18 cellular contexts compared by ENCODE assay signal in genomic region chr3:171883257-171883892, GRCh38. TPM values are rescaled to one million over a fixed set of nuclear protein-coding genes. Genes with fewer than 3 reads are reported as not detected.
"Had no signal": no experiment of that assay in that cellular context is flagged by ENCODE, and none has a peak within 500 bp of the region (broad histone marks: within the 10 kb centered on the region; RNA-seq: fewer than 3 reads in every experiment).

No MANE protein-coding gene starts in this region.

- FAIRE-seq: frontal cortex, islet of Langerhans had no signal

- DNase-seq: activated naive CD4-positive, alpha-beta T cell; activated naive CD8-positive, alpha-beta T cell treated with anti-CD3 and anti-CD28 coated beads, Interleukin-2, amount 10 ng/mL, durations not matched to agents 7 days and 5 days; activated T-cell treated with anti-CD3 and anti-CD28 coated beads for 4 hours; cortex of kidney; effector CD4-positive, alpha-beta T cell; heart right ventricle; left ventricle myocardium superior; mesendoderm; occipital lobe; psoas muscle; sigmoid colon; stimulated activated CD4-positive, alpha-beta T cell treated with anti-CD3 and anti-CD28 coated beads, Interleukin-1b, Interleukin-23, amount 100 ng/mL, for 48 hours; stomach; upper lobe of right lung had no signal

RNA-seq across cellular contexts. Expression of gene TMEM212, which starts 40.2 kb away (rescaled TPM):
- total RNA-seq: activated naive CD8-positive, alpha-beta T cell treated with anti-CD3 and anti-CD28 coated beads, Interleukin-2, amount 10 ng/mL, durations not matched to agents 7 days and 5 days; frontal cortex; heart right ventricle; left ventricle myocardium superior; natural killer cell treated with Interleukin-12 subunit alpha and Interleukin-12 subunit beta and Interleukin-15 and Interleukin-18, amount 100 ng/mL, for 72 hours; occipital lobe; psoas muscle; sigmoid colon; stomach; thoracic aorta; upper lobe of right lung had no signal
- polyA plus RNA-seq: heart right ventricle, psoas muscle, sigmoid colon, stomach had no signal
